Comparison of ENCODE assay signal across 9 cellular contexts in genomic region chr13:99275093-99275469, GRCh38. TPM values are rescaled to one million over a fixed set of nuclear protein-coding genes. Genes with fewer than 3 reads are reported as not detected.
DNase-seq lines count a peak whose midpoint lies in the region; ATAC-seq and TF ChIP-seq lines count a peak whose summit lies in the region.
"Had no signal": no experiment of that assay in that cellular context is flagged by ENCODE, and none has a peak within 500 bp of the region (broad histone marks: within the 10 kb centered on the region; RNA-seq: fewer than 3 reads in every experiment).

No MANE protein-coding gene starts in this region.

- H3K4me1 Mint-ChIP-seq in HFFc6 (ENCODE audit: low read depth) = peaks cover 15% of the 10 kb centered on the region
- H3K4me1 Mint-ChIP-seq in activated T-helper 17 cell treated with anti-CD3 and anti-CD28 coated beads, Interleukin-2, amount 50 U/mL, for 72 hours = peaks cover 80% of the 10 kb centered on the region
- H3K4me1 Mint-ChIP-seq in memory B cell = peaks cover 53% of the 10 kb centered on the region
- H3K4me1 Mint-ChIP-seq: neural crest cell had no signal

- H3K27ac Mint-ChIP-seq in HFFc6 = peak overlapping the region; percentile 34
- H3K27ac Mint-ChIP-seq in activated T-helper 17 cell treated with anti-CD3 and anti-CD28 coated beads, Interleukin-2, amount 50 U/mL, for 72 hours = peak overlapping the region; percentile 86
- peak overlapping the region; percentile 43 for H3K27ac Mint-ChIP-seq in memory B cell

- H3K9me3 Mint-ChIP-seq in HFFc6 (no peaks in the 10 kb centered on the region), memory B cell (peaks cover 3% of the 10 kb centered on the region)
- peaks cover 3% of the 10 kb centered on the region for H3K9me3 Mint-ChIP-seq in activated T-helper 17 cell treated with anti-CD3 and anti-CD28 coated beads, Interleukin-2, amount 50 U/mL, for 72 hours

- H3K36me3 Mint-ChIP-seq in HFFc6 (ENCODE audit: low read depth) = peaks cover 8% of the 10 kb centered on the region
- peaks cover 59% of the 10 kb centered on the region for H3K36me3 Mint-ChIP-seq in activated T-helper 17 cell treated with anti-CD3 and anti-CD28 coated beads, Interleukin-2, amount 50 U/mL, for 72 hours (ENCODE audit: low read depth)
- H3K36me3 Mint-ChIP-seq in memory B cell = peaks cover 22% of the 10 kb centered on the region

- DNase-seq in Daoy (ENCODE audit: low read depth) = peak; percentile 25
- DNase-seq in HFFc6 = peak; percentile 69
- DNase-seq in memory B cell (ENCODE audit: low spot score in 2 of 2) = no peak
- no peak for DNase-seq in germinal center (ENCODE audit: low spot score)

- H3K4me3 Mint-ChIP-seq in HFFc6 = no peak overlapping the region
- peak overlapping the region; percentile 45 for H3K4me3 Mint-ChIP-seq in activated T-helper 17 cell treated with anti-CD3 and anti-CD28 coated beads, Interleukin-2, amount 50 U/mL, for 72 hours
- no peak overlapping the region for H3K4me3 Mint-ChIP-seq in memory B cell
- H3K4me3 Mint-ChIP-seq: neural crest cell had no signal

- no peak for TF ChIP-seq CTCF in HFFc6 (IDR thresholded peaks at IDR 0.05)

- H3K27me3 Mint-ChIP-seq in HFFc6 (ENCODE audit: insufficient read depth) (no peaks in the 10 kb centered on the region; the same call in 1 of the 2 replicates), memory B cell (no peaks in the 10 kb centered on the region)
- H3K27me3 Mint-ChIP-seq in activated T-helper 17 cell treated with anti-CD3 and anti-CD28 coated beads, Interleukin-2, amount 50 U/mL, for 72 hours = no peaks in the 10 kb centered on the region

- ATAC-seq in activated T-helper 17 cell treated with anti-CD3 and anti-CD28 coated beads, Interleukin-2, amount 50 U/mL, for 72 hours (replicated peaks) = peak; percentile 92
- ATAC-seq in memory B cell (ENCODE audit: low read depth) (no peak), HG02642 (IDR thresholded peaks at IDR 0.05; ENCODE audit: poor library complexity, unreplicated experiment) (no peak), HG02870 (IDR thresholded peaks at IDR 0.05; ENCODE audit: unreplicated experiment) (no peak), GM21528 (IDR thresholded peaks at IDR 0.05; ENCODE audit: low FRiP score, unreplicated experiment) (no peak)

RNA-seq across cellular contexts. Expression of gene GPR18, which starts 16.9 kb away (rescaled TPM):
- total RNA-seq in Daoy (2014; rRNA removed; shearing (Covaris generic)) = not detected in 2 replicates
- not detected for total RNA-seq in HFFc6 (2021; fragmentation: NEBNext Ultra II Directional; extraction: Animal tissue kit (Norgen Biotek cat#: 25700))
- 10 to 100 TPM in 1 of 2 donors, 1 to 10 TPM in 1; 8.7 to 10.1 TPM for total RNA-seq in activated T-helper 17 cell treated with anti-CD3 and anti-CD28 coated beads, Interleukin-2, amount 50 U/mL, for 72 hours
- total RNA-seq: neural crest cell had no signal

RNA-seq across cellular contexts. Expression of gene GPR183, which starts 32.1 kb away (rescaled TPM):
- total RNA-seq in Daoy (2014; rRNA removed; shearing (Covaris generic)) = 0.06 TPM in 1 of 2 replicates, not detected in the other
- total RNA-seq in HFFc6 (2021; fragmentation: NEBNext Ultra II Directional; extraction: Animal tissue kit (Norgen Biotek cat#: 25700)) = under 1 TPM in 1 of 6 experiments, not detected in 5; 0.17 TPM
- total RNA-seq in activated T-helper 17 cell treated with anti-CD3 and anti-CD28 coated beads, Interleukin-2, amount 50 U/mL, for 72 hours = 10 to 100 TPM; 92.4 to 95.1 TPM
- total RNA-seq: neural crest cell had no signal

Comparison
In these comparisons a context has a peak if more than half of its experiments do, and no peak if none do; other contexts are left out.
1. DNase-seq: peak in Daoy (single experiment) and HFFc6 (single experiment); none in memory B cell (0 of 2) and germinal center (single experiment).
2. H3K27ac Mint-ChIP-seq: peak in every context shown above with its lines; median percentile 86 in activated T-helper 17 cell treated with anti-CD3 and anti-CD28 coated beads, Interleukin-2, amount 50 U/mL, for 72 hours; 43 in memory B cell; 34 in HFFc6.
3. RNA of gene GPR183, which starts 32.1 kb away (total RNA-seq): 92.4 to 95.1 TPM in activated T-helper 17 cell treated with anti-CD3 and anti-CD28 coated beads, Interleukin-2, amount 50 U/mL, for 72 hours; 0.06 TPM in Daoy and 0.17 TPM in HFFc6; every median in the first group is over 10 times any median in the second.